8 cellular contexts compared by ENCODE assay signal in the genomic region with DNA sequence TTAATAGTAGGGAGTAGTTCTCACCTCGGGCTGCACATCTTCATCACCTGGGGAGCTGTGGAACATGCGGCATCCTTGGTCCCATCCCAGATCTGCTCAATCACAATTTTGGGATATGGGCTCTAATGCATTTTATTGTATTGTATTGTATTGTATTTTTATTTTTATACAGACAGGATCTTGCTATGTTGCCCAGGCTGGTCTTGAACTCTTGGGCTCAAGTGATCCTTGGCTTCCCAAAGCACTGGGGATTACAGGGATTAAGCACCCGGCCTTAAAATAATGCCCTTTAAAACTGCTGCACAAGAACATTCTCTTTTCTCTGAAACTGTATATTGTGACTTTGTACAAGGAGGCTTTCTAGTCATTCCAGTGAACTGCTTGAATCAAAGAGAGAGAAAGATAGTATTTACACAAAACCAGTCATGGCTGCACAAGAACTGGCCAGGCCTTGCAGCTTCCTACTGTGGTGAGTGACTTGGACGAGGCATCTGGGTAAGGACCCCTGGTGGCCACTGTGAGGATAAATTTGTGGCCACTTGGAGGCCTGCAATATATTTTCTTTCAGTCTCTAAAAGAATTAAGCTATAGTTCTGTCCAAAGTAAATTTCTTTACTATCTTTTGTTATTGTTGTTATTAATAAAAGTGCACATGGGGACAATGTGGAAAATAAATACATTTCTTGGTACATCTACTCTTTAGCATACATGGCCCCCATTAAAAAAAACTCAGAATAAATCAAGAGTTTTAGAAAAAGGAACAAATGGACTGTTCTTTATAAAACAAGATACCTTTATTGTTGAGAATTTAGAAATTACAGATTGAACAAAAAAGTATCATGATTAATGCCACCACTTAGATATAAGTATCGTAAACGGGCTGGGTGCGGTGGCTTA. TPM values are rescaled to one million over a fixed set of nuclear protein-coding genes. Genes with fewer than 3 reads are reported as not detected.
DNase-seq lines count a peak whose midpoint lies in the region; ATAC-seq, FAIRE-seq and TF ChIP-seq lines count a peak whose summit lies in the region.

No MANE protein-coding gene starts in this region.

- peak; percentile 71 for FAIRE-seq in RCC 7860 (lab: Jason Lieb, UNC)

- no peaks in the 10 kb centered on the region for H3K27me3 ChIP-seq in thyroid gland

- peak; percentile 67 for TF ChIP-seq RAD21 in Ishikawa (IDR thresholded peaks at IDR 0.05; ENCODE audit: low read depth)

- DNase-seq in AG10803 (ENCODE audit: low read depth) = peak; percentile 83
- peak; percentile 63 for DNase-seq in RCC 7860 (ENCODE audit: low spot score)
- peak; percentile 30 for DNase-seq in activated T-helper 1 cell treated with Interleukin-2 at 50 U/mL for 16 hours (ENCODE audit: low read depth)
- DNase-seq in fibroblast of the aortic adventitia (ENCODE audit: low read depth) = peak; percentile 86
- DNase-seq in nucleus accumbens (lab: John Stamatoyannopoulos, UW) = peak in 33 of 56 donors; percentile 2 to 64 (median 17)
- peak; percentile 82 to 88 for DNase-seq in thyroid gland

- H3K4me3 ChIP-seq in AG10803 (ENCODE audit: low read length) (no peak overlapping the region), fibroblast of the aortic adventitia (ENCODE audit: low read depth, low read length) (no peak overlapping the region), thyroid gland (replicated peaks in 1 of 3) (no peak overlapping the region)

- 74 to 80% methylated on average over 7 of the region's 7 CpGs for WGBS in thyroid gland, 2 donors

- no peaks in the 10 kb centered on the region for H3K9me3 ChIP-seq in thyroid gland

- peak; percentile 82 for TF ChIP-seq CTCF in AG10803 (conservative IDR thresholded peaks at IDR 0.05; ENCODE audit: low read length)
- peak; percentile 80 for TF ChIP-seq CTCF in fibroblast of the aortic adventitia (IDR thresholded peaks at IDR 0.05; ENCODE audit: insufficient read depth, low read length)
- peak; percentile 64 to 88 (median 84) for TF ChIP-seq CTCF in thyroid gland (IDR thresholded peaks at IDR 0.05)

- peak; percentile 67 for ATAC-seq in GM19043 (IDR thresholded peaks at IDR 0.05; ENCODE audit: low read depth, unreplicated experiment)

- peaks cover 12 to 26% of the 10 kb centered on the region in 2 donors for H3K4me1 ChIP-seq in thyroid gland

- no peak for TF ChIP-seq POLR2A in thyroid gland (IDR thresholded peaks at IDR 0.05)

- intact Hi-C loops in thyroid gland (cut with DNase I) = loop anchor here (5.0 kb wide), 2 partner anchors 88 to 163 kb away; a partner anchor contains a TSS

- H3K36me3 ChIP-seq in thyroid gland = no peaks in the 10 kb centered on the region

- TF ChIP-seq EP300 in Ishikawa (IDR thresholded peaks at IDR 0.05; ENCODE audit: borderline replicate concordance) = no peak

- peak overlapping the region; percentile 31 to 54 (median 37) for H3K27ac ChIP-seq in thyroid gland

TF ChIP-seq in Ishikawa, 13 proteins besides CTCF, POLR2A, EP300 and RAD21:
- TF ChIP-seq TCF12 (IDR thresholded peaks at IDR 0.05; ENCODE audit: low read depth) = no peak
- TF ChIP-seq ZBTB7A (IDR thresholded peaks at IDR 0.05; ENCODE audit: low read depth) = no peak
- TF ChIP-seq, protein P1, sequence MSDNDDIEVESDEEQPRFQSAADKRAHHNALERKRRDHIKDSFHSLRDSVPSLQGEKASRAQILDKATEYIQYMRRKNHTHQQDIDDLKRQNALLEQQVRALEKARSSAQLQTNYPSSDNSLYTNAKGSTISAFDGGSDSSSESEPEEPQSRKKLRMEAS (IDR thresholded peaks at IDR 0.05) = no peak
- TF ChIP-seq YY1 (IDR thresholded peaks at IDR 0.05; ENCODE audit: low read depth) = no peak

RNA-seq across cellular contexts. Expression of a gene that starts 48.0 kb away (rescaled TPM):
- total RNA-seq in fibroblast of the aortic adventitia (ENCODE audit: low replicate concordance) = 25.5 and 30.5 TPM in 2 replicates
- total RNA-seq in thyroid gland = 10 to 100 TPM; 38.0 to 50.3 (median 44.8) TPM

Comparison
In these comparisons a context has a peak if more than half of its experiments do, and no peak if none do; other contexts are left out.
1. DNase-seq: peak in every context shown above with its lines; median percentile 86 in fibroblast of the aortic adventitia; 85 in thyroid gland; 83 in AG10803; 63 in RCC 7860; 30 in activated T-helper 1 cell treated with Interleukin-2 at 50 U/mL for 16 hours; 17 in nucleus accumbens.